Comparison of ENCODE assay signal across 14 cellular contexts in the genomic region with DNA sequence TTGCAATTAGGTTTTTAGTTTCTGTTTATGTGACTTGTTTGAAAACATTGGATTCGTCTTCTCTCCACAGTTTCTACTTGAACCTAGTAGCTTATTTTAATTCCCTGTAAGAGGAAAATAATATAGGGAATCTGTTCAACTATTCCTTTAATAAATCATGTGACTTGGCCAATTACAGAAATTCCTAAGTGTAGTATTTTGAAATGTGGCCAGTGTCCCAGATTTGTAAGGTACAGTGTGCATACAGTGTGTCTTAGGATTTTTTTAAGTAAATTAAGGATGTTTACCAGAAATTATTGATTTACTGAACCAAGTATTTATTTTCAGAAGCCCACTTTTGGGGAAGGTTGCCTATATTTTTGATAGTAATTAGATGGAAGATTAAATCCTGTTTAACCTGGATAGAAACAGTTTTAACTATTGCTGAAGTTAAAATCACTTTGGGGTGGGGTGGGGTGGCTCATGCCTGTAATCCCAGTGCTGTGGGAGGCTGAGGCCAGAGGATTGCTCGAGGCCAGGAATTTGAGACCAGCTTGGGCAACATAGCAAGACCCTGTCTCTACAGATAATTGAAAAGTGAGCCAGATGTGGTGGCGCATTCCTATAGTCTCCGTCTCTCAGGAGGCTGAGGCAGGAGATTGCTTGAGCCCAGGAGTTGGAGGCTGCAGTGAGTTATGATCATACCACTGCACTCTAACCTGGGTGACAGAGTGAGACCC. TPM values are rescaled to one million over a fixed set of nuclear protein-coding genes. Genes with fewer than 3 reads are reported as not detected.
DNase-seq lines count a peak whose midpoint lies in the region; ATAC-seq and TF ChIP-seq lines count a peak whose summit lies in the region.
"Had no signal": no experiment of that assay in that cellular context is flagged by ENCODE, and none has a peak within 500 bp of the region (broad histone marks: within the 10 kb centered on the region; RNA-seq: fewer than 3 reads in every experiment).

No MANE protein-coding gene starts in this region.

- peak overlapping the region; percentile 91 for H3K27ac Mint-ChIP-seq in activated T-cell treated with anti-CD3 and anti-CD28 coated beads, Interleukin-2, amount 50 U/mL, for 72 hours
- H3K27ac Mint-ChIP-seq in stimulated activated effector memory CD8-positive, alpha-beta T cell treated with anti-CD3 and anti-CD28 coated beads, Interleukin-12 subunit alpha, Interleukin-12 subunit beta, amount 100 ng/mL, for 72 hours: peak overlapping the region; percentile 63

- H3K9ac ChIP-seq in GM23248: no peak overlapping the region

- 85 to 89% methylated on average over 4 of the region's 4 CpGs for WGBS in GM23248 (ENCODE audit: low coverage in 1 of 2, low lambda C conversion rate in 2 of 2, missing lambda C conversion rate in 2 of 2), 2 experiments

- no peak for ATAC-seq in activated T-cell treated with anti-CD3 and anti-CD28 coated beads, Interleukin-2, amount 50 U/mL, for 72 hours (replicated peaks in 1 of 2)
- no peak for ATAC-seq in stimulated activated effector memory CD8-positive, alpha-beta T cell treated with anti-CD3 and anti-CD28 coated beads, Interleukin-12 subunit alpha, Interleukin-12 subunit beta, amount 100 ng/mL, for 72 hours
- no peak for ATAC-seq in foreskin keratinocyte

- H3K4me2 ChIP-seq in GM23248 (ENCODE audit: unreplicated experiment): no peak overlapping the region

- H3K36me3 ChIP-seq in GM23248 (ENCODE audit: low read depth): peaks cover 30% of the 10 kb centered on the region

- H3K4me1 ChIP-seq in GM23248 (ENCODE audit: insufficient read depth): peaks cover 59% of the 10 kb centered on the region
- H3K4me1 ChIP-seq in foreskin keratinocyte: no peaks in the 10 kb centered on the region

- H3F3A ChIP-seq in GM23248 (ENCODE audit: insufficient read depth): peaks cover 58% of the 10 kb centered on the region

- no peak for TF ChIP-seq CTCF in foreskin keratinocyte (conservative IDR thresholded peaks at IDR 0.05)

- H3K9me3 ChIP-seq in GM23248 (ENCODE audit: low read depth): no peaks in the 10 kb centered on the region

- H4K20me1 ChIP-seq in GM23248 (ENCODE audit: insufficient read depth): peaks cover 11% of the 10 kb centered on the region; the same call in 1 of the 2 replicates

- peaks cover 48% of the 10 kb centered on the region for H3K4me1 Mint-ChIP-seq in activated T-cell treated with anti-CD3 and anti-CD28 coated beads, Interleukin-2, amount 50 U/mL, for 72 hours (ENCODE audit: low read depth)
- H3K4me1 Mint-ChIP-seq in stimulated activated effector memory CD8-positive, alpha-beta T cell treated with anti-CD3 and anti-CD28 coated beads, Interleukin-12 subunit alpha, Interleukin-12 subunit beta, amount 100 ng/mL, for 72 hours: peaks cover 44% of the 10 kb centered on the region

- no peak overlapping the region for H2AFZ ChIP-seq in GM23248

- no peak for DNase-seq in activated T-cell treated with anti-CD3 and anti-CD28 coated beads, Interleukin-2, amount 50 U/mL, for 72 hours
- no peak for DNase-seq in activated T-cell treated with anti-CD3 and anti-CD28 coated beads, Interleukin-2, amount 50 U/mL, for 48 hours
- DNase-seq in GM23248 (peak; percentile 19), fibroblast of gingiva (ENCODE audit: low read depth) (peak; percentile 42), HCEC 1CT (no peak), iPS-NIHi7 (ENCODE audit: extremely low spot score) (no peak), foreskin keratinocyte (no peak)
- no peak for DNase-seq in stimulated activated effector memory CD8-positive, alpha-beta T cell treated with anti-CD3 and anti-CD28 coated beads, Interleukin-12 subunit alpha, Interleukin-12 subunit beta, amount 100 ng/mL, for 72 hours (ENCODE audit: low spot score in 2 of 2)
- DNase-seq: AML-193, DMS79, NCI-H1436 treated with DMSO at 0.1 percent for 48 hours, NCI-H2081 treated with DMSO at 0.1 percent for 48 hours, NCI-H524, SHP77 had no signal

- no peak overlapping the region for H3K4me3 Mint-ChIP-seq in activated T-cell treated with anti-CD3 and anti-CD28 coated beads, Interleukin-2, amount 50 U/mL, for 72 hours
- no peak overlapping the region for H3K4me3 Mint-ChIP-seq in stimulated activated effector memory CD8-positive, alpha-beta T cell treated with anti-CD3 and anti-CD28 coated beads, Interleukin-12 subunit alpha, Interleukin-12 subunit beta, amount 100 ng/mL, for 72 hours

- H3K36me3 Mint-ChIP-seq in activated T-cell treated with anti-CD3 and anti-CD28 coated beads, Interleukin-2, amount 50 U/mL, for 72 hours (ENCODE audit: insufficient read depth in 2 of 2): peaks cover 16 to 40% of the 10 kb centered on the region in 2 donors
- H3K36me3 Mint-ChIP-seq in stimulated activated effector memory CD8-positive, alpha-beta T cell treated with anti-CD3 and anti-CD28 coated beads, Interleukin-12 subunit alpha, Interleukin-12 subunit beta, amount 100 ng/mL, for 72 hours: peaks cover 97% of the 10 kb centered on the region

- H3K9me3 Mint-ChIP-seq in activated T-cell treated with anti-CD3 and anti-CD28 coated beads, Interleukin-2, amount 50 U/mL, for 72 hours: peaks cover 4 to 5% of the 10 kb centered on the region in 2 donors
- peaks cover 2% of the 10 kb centered on the region for H3K9me3 Mint-ChIP-seq in stimulated activated effector memory CD8-positive, alpha-beta T cell treated with anti-CD3 and anti-CD28 coated beads, Interleukin-12 subunit alpha, Interleukin-12 subunit beta, amount 100 ng/mL, for 72 hours

- no peaks in the 10 kb centered on the region for H3K27me3 Mint-ChIP-seq in activated T-cell treated with anti-CD3 and anti-CD28 coated beads, Interleukin-2, amount 50 U/mL, for 72 hours (ENCODE audit: low read depth)

- no peak overlapping the region for H3K27ac ChIP-seq in GM23248
- H3K27ac ChIP-seq in foreskin keratinocyte: no peak overlapping the region

- H3K9me2 ChIP-seq in GM23248 (ENCODE audit: insufficient read depth): no peaks in the 10 kb centered on the region

- in situ Hi-C loops in GM23248 (cut with MboI): no loop called here

- peaks cover 80% of the 10 kb centered on the region for H3K79me2 ChIP-seq in GM23248 (ENCODE audit: insufficient read depth)

- H3K27me3 ChIP-seq in GM23248 (replicated peaks; ENCODE audit: insufficient read depth) (no peaks in the 10 kb centered on the region), foreskin keratinocyte (no peaks in the 10 kb centered on the region)

- no peak overlapping the region for H3K4me3 ChIP-seq in GM23248

RNA-seq across cellular contexts. Expression of a gene that starts 36.9 kb away (rescaled TPM):
- 100 to 1,000 TPM; 133 to 157 TPM for total RNA-seq in activated T-cell treated with anti-CD3 and anti-CD28 coated beads, Interleukin-2, amount 50 U/mL, for 72 hours
- 134 and 153 TPM in 2 replicates for total RNA-seq in GM23248 (2014; rRNA removed; shearing (Covaris generic))
- polyA plus RNA-seq in GM23248 (2016; fragmentation: Nextera tagmentation; extraction: Ambion mirVana) (189 and 190 TPM in 2 replicates), foreskin keratinocyte (74.1 and 96.7 TPM in 2 replicates)
- total RNA-seq in foreskin keratinocyte: 270 and 295 TPM in 2 replicates

RNA-seq across cellular contexts. Expression of a gene that starts 50.2 kb away (rescaled TPM):
- 10 to 100 TPM; 56.1 to 68.0 TPM for total RNA-seq in activated T-cell treated with anti-CD3 and anti-CD28 coated beads, Interleukin-2, amount 50 U/mL, for 72 hours
- total RNA-seq in GM23248 (2014; rRNA removed; shearing (Covaris generic)): 52.2 and 126 TPM in 2 replicates
- polyA plus RNA-seq in GM23248 (2016; fragmentation: Nextera tagmentation; extraction: Ambion mirVana) (278 and 296 TPM in 2 replicates), foreskin keratinocyte (352 and 359 TPM in 2 replicates)
- 175 and 202 TPM in 2 replicates for total RNA-seq in foreskin keratinocyte

Comparison
In these comparisons a context has a peak if more than half of its experiments do, and no peak if none do; other contexts are left out.
1. DNase-seq: peak in GM23248 (single experiment) and fibroblast of gingiva (single experiment); none in activated T-cell treated with anti-CD3 and anti-CD28 coated beads, Interleukin-2, amount 50 U/mL, for 72 hours (0 of 2), activated T-cell treated with anti-CD3 and anti-CD28 coated beads, Interleukin-2, amount 50 U/mL, for 48 hours (0 of 2), stimulated activated effector memory CD8-positive, alpha-beta T cell treated with anti-CD3 and anti-CD28 coated beads, Interleukin-12 subunit alpha, Interleukin-12 subunit beta, amount 100 ng/mL, for 72 hours (0 of 2), HCEC 1CT (single experiment), iPS-NIHi7 (single experiment) and foreskin keratinocyte (0 of 2).